ENCODE assay signal across 1 cellular context in the genomic region with DNA sequence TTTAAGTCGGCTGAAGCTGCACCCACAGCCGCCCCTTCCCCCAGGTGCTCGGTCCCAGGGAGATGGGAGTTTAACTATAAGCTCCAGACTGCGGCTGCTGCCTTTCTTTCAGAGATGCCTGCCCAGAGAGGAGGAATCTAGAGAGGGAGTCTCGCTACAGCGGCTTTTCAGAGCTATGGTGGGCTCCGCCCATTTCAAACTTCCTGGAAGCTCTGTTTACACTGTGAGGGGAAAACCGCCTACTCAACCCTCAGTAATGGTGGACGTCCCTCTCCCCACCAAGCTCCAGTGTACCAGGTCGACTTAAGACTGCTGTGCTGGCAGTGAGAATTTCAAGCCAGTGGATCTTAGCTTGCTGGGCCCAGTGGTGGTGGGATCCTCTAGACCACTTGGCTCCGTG.
TF ChIP-seq lines count a peak whose summit lies in the region.

No MANE protein-coding gene starts in this region.

TF ChIP-seq in GM23338, 12 proteins besides CTCF, POLR2A, EP300 and RAD21 (continued from another document):
- TF ChIP-seq REST (IDR thresholded peaks at IDR 0.05; ENCODE audit: unreplicated experiment) (no peak), CREB1 (CRISPR knock-in tag; IDR thresholded peaks at IDR 0.05; ENCODE audit: low read depth) (no peak), STAT1 (IDR thresholded peaks at IDR 0.05; ENCODE audit: unreplicated experiment) (no peak), ZNF331 (CRISPR knock-in tag; IDR thresholded peaks at IDR 0.05; ENCODE audit: low read depth) (no peak), EZH2 (IDR thresholded peaks at IDR 0.05; ENCODE audit: low read depth, unreplicated experiment) (no peak), JUNB (IDR thresholded peaks at IDR 0.05; ENCODE audit: unreplicated experiment) (no peak), POLR2AphosphoS5 (IDR thresholded peaks at IDR 0.05; ENCODE audit: low read depth) (no peak), EZH2phosphoT487 (IDR thresholded peaks at IDR 0.05; ENCODE audit: unreplicated experiment) (no peak)
